In genomic region chr14:101289911-101290310, GRCh38 we compare ENCODE assay signal across 23 cellular contexts.
DNase-seq lines count a peak whose midpoint lies in the region; ATAC-seq, FAIRE-seq and TF ChIP-seq lines count a peak whose summit lies in the region.
"Had no signal": no experiment of that assay in that cellular context is flagged by ENCODE, and none has a peak within 500 bp of the region (broad histone marks: within the 10 kb centered on the region; RNA-seq: fewer than 3 reads in every experiment).

No MANE protein-coding gene starts in this region.

- no peaks in the 10 kb centered on the region for H3K27me3 Mint-ChIP-seq in neural crest cell (ENCODE audit: low read depth)
- H3K27me3 Mint-ChIP-seq: CD4-positive, CD25-positive, alpha-beta regulatory T cell had no signal

- peak overlapping the region in 2 of 3 donors; percentile 62 to 66 for H3K27ac ChIP-seq in right lobe of liver
- H3K27ac ChIP-seq: HL-60 had no signal

- WGBS in right lobe of liver (ENCODE audit: insufficient coverage, low coverage, low lambda C conversion rate, missing lambda C conversion rate), result 75% methylated on average over 1 of the region's 7 CpGs

- H3K4me1 ChIP-seq in right lobe of liver (peaks cover 0 to 18% (median 1%) of the 10 kb centered on the region in 4 donors), HAP-1 (peaks cover 9% of the 10 kb centered on the region)
- H3K4me1 ChIP-seq: BE2C had no signal

- peaks cover 22% of the 10 kb centered on the region for H3K4me1 Mint-ChIP-seq in neural crest cell
- H3K4me1 Mint-ChIP-seq: CD4-positive, CD25-positive, alpha-beta regulatory T cell; CD8-positive, alpha-beta memory T cell had no signal

- in situ Hi-C loops in HAP-1 (cut with MboI; ENCODE audit: low sequenced_read_pairs), result no loop called here

- H3K4me3 Mint-ChIP-seq in neural crest cell, result no peak overlapping the region
- H3K4me3 Mint-ChIP-seq: CD4-positive, CD25-positive, alpha-beta regulatory T cell; HFFc6 had no signal

- H3K9me3 ChIP-seq in right lobe of liver (no peaks in the 10 kb centered on the region), HAP-1 (peaks cover 1% of the 10 kb centered on the region; the same call in 1 of the 2 replicates)
- H3K9me3 ChIP-seq: BE2C had no signal

- DNase-seq in bronchial epithelial cell (ENCODE audit: low read depth), result no peak
- no peak for DNase-seq in right lobe of liver
- DNase-seq in neural crest cell (ENCODE audit: low read depth, low spot score), result no peak
- no peak for DNase-seq in NCI-H2107 (lab: John Stamatoyannopoulos, UW)
- no peak for DNase-seq in superior temporal gyrus (ENCODE audit: extremely low spot score)
- DNase-seq in HAP-1 (ENCODE audit: low spot score in 2 of 2), result no peak
- DNase-seq in stimulated activated naive CD8-positive, alpha-beta T cell treated with anti-CD3 and anti-CD28 coated beads, Interleukin-15, Interleukin-2, amounts not matched to agents 100 U/mL and 50 U/mL, for 24 hours, result no peak
- DNase-seq: ACHN; BE2C; C1 segment of cervical spinal cord; CD4-positive, CD25-positive, alpha-beta regulatory T cell; CD8-positive, alpha-beta memory T cell; COR-L47; GDM1; GOT3; HCEC 1CT; HFFc6; IMR-90 had no signal

- intact Hi-C loops in right lobe of liver (cut with DNase I), result no loop called here

- H3K27ac Mint-ChIP-seq in neural crest cell (ENCODE audit: unreplicated experiment), result peak overlapping the region; percentile 63
- H3K27ac Mint-ChIP-seq: CD8-positive, alpha-beta memory T cell; HFFc6 had no signal

- TF ChIP-seq CTCF in bronchial epithelial cell (IDR thresholded peaks at IDR 0.05; ENCODE audit: insufficient read depth, low read length, severe bottlenecking) (no peak), right lobe of liver (IDR thresholded peaks at IDR 0.05) (no peak), neural crest cell (conservative IDR thresholded peaks at IDR 0.05) (no peak)

- no peaks in the 10 kb centered on the region for H3K36me3 Mint-ChIP-seq in neural crest cell (ENCODE audit: low read depth)
- H3K36me3 Mint-ChIP-seq: CD4-positive, CD25-positive, alpha-beta regulatory T cell; CD8-positive, alpha-beta memory T cell had no signal

- no peak for ATAC-seq in right lobe of liver
- ATAC-seq in stimulated activated naive CD8-positive, alpha-beta T cell treated with anti-CD3 and anti-CD28 coated beads, Interleukin-15, Interleukin-2, amounts not matched to agents 100 U/mL and 50 U/mL, for 24 hours, result no peak
- ATAC-seq: K562 had no signal

- H3K4me3 ChIP-seq in bronchial epithelial cell (ENCODE audit: low read depth, low read length) (no peak overlapping the region), right lobe of liver (no peak overlapping the region), HAP-1 (no peak overlapping the region)
- H3K4me3 ChIP-seq: K562 had no signal

- peak; percentile 79 for FAIRE-seq in bronchial epithelial cell (lab: Jason Lieb, UNC)
- FAIRE-seq: A204.1, GM12892, GM18507, K562 had no signal

- H3K27me3 ChIP-seq in bronchial epithelial cell (ENCODE audit: control insufficient read depth, insufficient read depth, low read length), result no peaks in the 10 kb centered on the region
- H3K27me3 ChIP-seq in right lobe of liver, result no peaks in the 10 kb centered on the region
- no peaks in the 10 kb centered on the region for H3K27me3 ChIP-seq in HAP-1 (ENCODE audit: low read depth)
- H3K27me3 ChIP-seq: BE2C had no signal

- no peaks in the 10 kb centered on the region for H3K9me3 Mint-ChIP-seq in neural crest cell

- TF ChIP-seq POLR2A in right lobe of liver (IDR thresholded peaks at IDR 0.05), result no peak

- H3K36me3 ChIP-seq in bronchial epithelial cell (ENCODE audit: control insufficient read depth, insufficient read depth, low read length) (no peaks in the 10 kb centered on the region), right lobe of liver (no peaks in the 10 kb centered on the region), HAP-1 (replicated peaks) (no peaks in the 10 kb centered on the region)
- H3K36me3 ChIP-seq: BE2C had no signal
